In genomic region chr11:116887909-116888556, GRCh38 we compare ENCODE assay signal across 17 cellular contexts. TPM values are rescaled to one million over a fixed set of nuclear protein-coding genes. Genes with fewer than 3 reads are reported as not detected.
A peak's percentile ranks its signal among the peaks of the same experiment; 100 is the strongest.
DNase-seq lines count a peak whose midpoint lies in the region; ATAC-seq and TF ChIP-seq lines count a peak whose summit lies in the region.
"Had no signal": no experiment of that assay in that cellular context is flagged by ENCODE, and none has a peak within 500 bp of the region (broad histone marks: within the 10 kb centered on the region; RNA-seq: fewer than 3 reads in every experiment).

No MANE protein-coding gene starts in this region.

- TF ChIP-seq CTCF in chondrocyte (IDR thresholded peaks at IDR 0.05) (no peak), MM.1S (IDR thresholded peaks at IDR 0.05; ENCODE audit: low read length) (no peak)

- no peaks in the 10 kb centered on the region for H3K27me3 Mint-ChIP-seq in chondrocyte (ENCODE audit: low read depth)
- H3K27me3 Mint-ChIP-seq: activated CD4-positive, alpha-beta T cell treated with anti-CD3 and anti-CD28 coated beads, Interleukin-2, amount 10 ng/mL, durations not matched to agents 7 days and 5 days; stimulated activated memory B cell treated with anti-CD40 and anti-IgM and Interleukin-4, amounts not matched to agents 10 μg/mL and 1 μg/mL and 100 μg/mL, for 72 hours had no signal

- H3K27ac ChIP-seq in layer of hippocampus (ENCODE audit: low read depth, low read length): peak overlapping the region; percentile 27
- H3K27ac ChIP-seq in temporal lobe (ENCODE audit: low read depth, low read length): peak overlapping the region; percentile 62
- H3K27ac ChIP-seq in MM.1S (ENCODE audit: low read length): no peak overlapping the region
- H3K27ac ChIP-seq: Peyer's patch had no signal

- peak; percentile 51 for DNase-seq in NCI-H226
- DNase-seq in chondrocyte (ENCODE audit: low spot score): no peak
- no peak for DNase-seq in HK-2 (ENCODE audit: unreplicated experiment)
- no peak for DNase-seq in MM.1S
- DNase-seq: activated CD4-positive, alpha-beta T cell treated with anti-CD3 and anti-CD28 coated beads, Interleukin-2, amount 10 ng/mL, durations not matched to agents 7 days and 5 days; activated effector memory CD4-positive, alpha-beta T cell treated with Interleukin-2 at 50 U/mL for 16 hours; central memory CD4-positive, alpha-beta T cell; erythroblast; NCI-H1092 treated with DMSO at 0.1 percent for 48 hours; NCI-H446; Peyer's patch had no signal

- peaks cover 2% of the 10 kb centered on the region for H3K36me3 Mint-ChIP-seq in chondrocyte (ENCODE audit: low read depth)

- no peaks in the 10 kb centered on the region for H3K9me2 ChIP-seq in MM.1S (replicated peaks; ENCODE audit: insufficient read depth, low read length)

- H2AFZ ChIP-seq in MM.1S (ENCODE audit: low read length): no peak overlapping the region

- H3K4me3 Mint-ChIP-seq in chondrocyte (ENCODE audit: unreplicated experiment): no peak overlapping the region
- H3K4me3 Mint-ChIP-seq: activated CD4-positive, alpha-beta T cell treated with anti-CD3 and anti-CD28 coated beads, Interleukin-2, amount 10 ng/mL, durations not matched to agents 7 days and 5 days; stimulated activated memory B cell treated with anti-CD40 and anti-IgM and Interleukin-4, amounts not matched to agents 10 μg/mL and 1 μg/mL and 100 μg/mL, for 72 hours; T-helper 1 cell treated with Interleukin-12 subunit alpha and Interleukin-12 subunit beta and Interleukin-4 antibody, amounts not matched to agents 30 μg/mL and 1 μg/mL, for 36 hours had no signal

- H4K20me1 ChIP-seq in MM.1S (ENCODE audit: insufficient read depth, low read length): no peaks in the 10 kb centered on the region

- no peaks in the 10 kb centered on the region for H3F3A ChIP-seq in MM.1S (ENCODE audit: insufficient read depth, low read length)

- no peaks in the 10 kb centered on the region for H3K4me1 ChIP-seq in MM.1S (ENCODE audit: low read length)

- H3K4me1 Mint-ChIP-seq in chondrocyte (ENCODE audit: low read depth): peaks cover 31% of the 10 kb centered on the region

- H3K36me3 ChIP-seq in MM.1S (replicated peaks; ENCODE audit: insufficient read depth, low read length): no peaks in the 10 kb centered on the region

- H3K9me3 ChIP-seq in MM.1S (replicated peaks; ENCODE audit: insufficient read depth, low read length): no peaks in the 10 kb centered on the region
- H3K9me3 ChIP-seq: Peyer's patch had no signal

- no peak overlapping the region for H3K9ac ChIP-seq in MM.1S (ENCODE audit: low read length)

- H3K4me3 ChIP-seq in MM.1S (ENCODE audit: low read length): no peak overlapping the region
- H3K4me3 ChIP-seq: Peyer's patch had no signal

- H3K4me2 ChIP-seq in MM.1S (ENCODE audit: low read depth, low read length): no peak overlapping the region

- H3K9me3 Mint-ChIP-seq in chondrocyte (ENCODE audit: low read depth): no peaks in the 10 kb centered on the region
- H3K9me3 Mint-ChIP-seq: activated CD4-positive, alpha-beta T cell treated with anti-CD3 and anti-CD28 coated beads, Interleukin-2, amount 10 ng/mL, durations not matched to agents 7 days and 5 days; stimulated activated memory B cell treated with anti-CD40 and anti-IgM and Interleukin-4, amounts not matched to agents 10 μg/mL and 1 μg/mL and 100 μg/mL, for 72 hours; T-helper 1 cell treated with Interleukin-12 subunit alpha and Interleukin-12 subunit beta and Interleukin-4 antibody, amounts not matched to agents 30 μg/mL and 1 μg/mL, for 36 hours had no signal

- peak overlapping the region; percentile 63 for H3K27ac Mint-ChIP-seq in chondrocyte (ENCODE audit: unreplicated experiment)
- H3K27ac Mint-ChIP-seq: stimulated activated memory B cell treated with anti-CD40 and anti-IgM and Interleukin-4, amounts not matched to agents 10 μg/mL and 1 μg/mL and 100 μg/mL, for 72 hours; T-helper 1 cell treated with Interleukin-12 subunit alpha and Interleukin-12 subunit beta and Interleukin-4 antibody, amounts not matched to agents 30 μg/mL and 1 μg/mL, for 36 hours had no signal

- ATAC-seq in HG02973 (IDR thresholded peaks at IDR 0.05; ENCODE audit: unreplicated experiment): no peak
- ATAC-seq: stimulated activated memory B cell treated with anti-CD40 and anti-IgM and Interleukin-4, amounts not matched to agents 10 μg/mL and 1 μg/mL and 100 μg/mL, for 72 hours had no signal

- H3K79me2 ChIP-seq in MM.1S (ENCODE audit: low read length): no peaks in the 10 kb centered on the region

- no peaks in the 10 kb centered on the region for H3K27me3 ChIP-seq in layer of hippocampus (ENCODE audit: control insufficient read depth, insufficient read depth, low read length)
- no peaks in the 10 kb centered on the region for H3K27me3 ChIP-seq in MM.1S (replicated peaks; ENCODE audit: insufficient read depth, low read length)
- H3K27me3 ChIP-seq: Peyer's patch had no signal

RNA-seq across cellular contexts. Expression of gene APOA1, which starts 50.6 kb away (rescaled TPM):
- total RNA-seq in chondrocyte (not detected in 3 replicates), temporal lobe (0.49 TPM)

RNA-seq across cellular contexts. Expression of gene APOC3, which starts 58.3 kb away (rescaled TPM):
- total RNA-seq in chondrocyte (not detected in 3 replicates), temporal lobe (not detected)
- total RNA-seq: activated CD4-positive, alpha-beta T cell treated with anti-CD3 and anti-CD28 coated beads, Interleukin-2, amount 10 ng/mL, durations not matched to agents 7 days and 5 days; posterior vena cava had no signal
